In genomic region chr9:127154390-127155191, GRCh38 we compare ENCODE assay signal across 8 cellular contexts. TPM values are rescaled to one million over a fixed set of nuclear protein-coding genes. Genes with fewer than 3 reads are reported as not detected.
DNase-seq lines count a peak whose midpoint lies in the region; ATAC-seq, FAIRE-seq and TF ChIP-seq lines count a peak whose summit lies in the region.

No MANE protein-coding gene starts in this region.

- H3K36me3 ChIP-seq in KOPT-K1 (ENCODE audit: insufficient read depth, low read length) (no peaks in the 10 kb centered on the region), pancreas (no peaks in the 10 kb centered on the region)

- no peaks in the 10 kb centered on the region for H3K9me3 Mint-ChIP-seq in dendritic cell treated with granulocyte-macrophage colony-stimulating factor and Interleukin-4, amounts not matched to agents 40 ng/mL and 50 ng/mL, for 4 days

- H3K4me3 Mint-ChIP-seq in dendritic cell treated with granulocyte-macrophage colony-stimulating factor and Interleukin-4, amounts not matched to agents 40 ng/mL and 50 ng/mL, for 4 days = peak overlapping the region; percentile 10

- in situ Hi-C loops in GM13976 (cut with MboI; ENCODE audit: low sequenced_read_pairs, unreplicated experiment) = no loop called here

- FAIRE-seq in pancreas (lab: Jason Lieb, UNC) (no peak), D721Med (lab: Jason Lieb, UNC) (no peak)

- 76 to 81% methylated on average over 13 of the region's 13 CpGs for WGBS in pancreas, 2 donors

- ATAC-seq in pancreas = peak in 3 of 4 donors; percentile 50 to 85 (median 75)

- no peak overlapping the region for H3K4me3 ChIP-seq in pancreas

- TF ChIP-seq CTCF in GM13976 (IDR thresholded peaks at IDR 0.05; ENCODE audit: borderline replicate concordance, control extremely low read depth, extremely low read depth, insufficient read depth, missing control alignments) = no peak
- TF ChIP-seq CTCF in pancreas (IDR thresholded peaks at IDR 0.05) = no peak
- TF ChIP-seq CTCF in D721Med (IDR thresholded peaks at IDR 0.05; ENCODE audit: insufficient read depth, missing control alignments) = no peak

- H3K27ac Mint-ChIP-seq in dendritic cell treated with granulocyte-macrophage colony-stimulating factor and Interleukin-4, amounts not matched to agents 40 ng/mL and 50 ng/mL, for 4 days = peak overlapping the region; percentile 79

- H3K9me3 ChIP-seq in KOPT-K1 (ENCODE audit: insufficient read depth, low read length, poor library complexity, severe bottlenecking) (no peaks in the 10 kb centered on the region), pancreas (no peaks in the 10 kb centered on the region)

- H3K27ac ChIP-seq in KOPT-K1 (ENCODE audit: low read depth, low read length, poor library complexity, severe bottlenecking) (peak overlapping the region; percentile 53), pancreas (no peak overlapping the region)

- H3K4me1 Mint-ChIP-seq in dendritic cell treated with granulocyte-macrophage colony-stimulating factor and Interleukin-4, amounts not matched to agents 40 ng/mL and 50 ng/mL, for 4 days (ENCODE audit: low read depth) = peaks cover 25% of the 10 kb centered on the region

- peaks cover 25% of the 10 kb centered on the region for H3K27me3 Mint-ChIP-seq in dendritic cell treated with granulocyte-macrophage colony-stimulating factor and Interleukin-4, amounts not matched to agents 40 ng/mL and 50 ng/mL, for 4 days

- DNase-seq in GM13976 (ENCODE audit: low spot score) (peak; percentile 64), pancreas (peak in 3 of 6 donors; percentile 5 to 31 (median 19)), NCI-H1694 treated with DMSO at 0.1 percent for 48 hours (lab: John Stamatoyannopoulos, UW) (no peak), D721Med (ENCODE audit: insufficient read length, low spot score) (no peak), NCI-H1105 (lab: John Stamatoyannopoulos, UW) (no peak)
- DNase-seq in activated CD4-positive, CD25-positive, alpha-beta regulatory T cell treated with anti-CD3 and anti-CD28 coated beads, Interleukin-2, amount 50 U/mL, for 72 hours = no peak

- intact Hi-C loops in dendritic cell treated with granulocyte-macrophage colony-stimulating factor and Interleukin-4, amounts not matched to agents 40 ng/mL and 50 ng/mL, for 4 days (cut with micrococcal nuclease) = no loop called here
- intact Hi-C loops in pancreas (cut with DNase I) = no loop called here

- H3K36me3 Mint-ChIP-seq in dendritic cell treated with granulocyte-macrophage colony-stimulating factor and Interleukin-4, amounts not matched to agents 40 ng/mL and 50 ng/mL, for 4 days (ENCODE audit: low read depth) = no peaks in the 10 kb centered on the region

- no peaks in the 10 kb centered on the region for H3K4me1 ChIP-seq in pancreas

- no peaks in the 10 kb centered on the region for H3K27me3 ChIP-seq in pancreas

RNA-seq across cellular contexts. Expression of gene ANGPTL2, which starts 32.2 kb away (rescaled TPM):
- 1 to 10 TPM; 1.4 to 4.6 (median 2.6) TPM for total RNA-seq in pancreas
- polyA plus RNA-seq in pancreas = 1 to 10 TPM; 1.2 to 2.3 TPM
